Comparison of ENCODE assay signal across 17 cellular contexts in the genomic region with DNA sequence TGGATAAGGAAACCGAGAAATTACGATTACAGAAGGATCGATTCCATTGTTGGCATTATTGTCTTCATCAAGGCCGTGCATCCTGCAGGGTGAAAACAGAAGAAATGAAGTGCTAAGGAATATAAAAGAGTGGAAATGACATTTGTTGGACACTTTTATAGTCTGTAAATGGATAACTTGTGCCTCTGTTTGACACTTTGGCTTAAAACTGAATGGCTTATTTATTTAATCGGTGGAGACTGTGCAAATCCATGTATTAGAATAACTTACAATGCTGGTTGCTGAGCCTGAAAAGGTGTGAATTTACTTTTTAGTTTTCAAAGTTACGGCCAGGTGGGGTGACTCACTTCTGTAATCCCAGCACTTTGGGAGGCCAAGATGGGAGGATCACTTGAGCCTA. TPM values are rescaled to one million over a fixed set of nuclear protein-coding genes. Genes with fewer than 3 reads are reported as not detected.
A peak's percentile ranks its signal among the peaks of the same experiment; 100 is the strongest.
DNase-seq lines count a peak whose midpoint lies in the region; ATAC-seq, FAIRE-seq and TF ChIP-seq lines count a peak whose summit lies in the region.
"Had no signal": no experiment of that assay in that cellular context is flagged by ENCODE, and none has a peak within 500 bp of the region (broad histone marks: within the 10 kb centered on the region; RNA-seq: fewer than 3 reads in every experiment).

No MANE protein-coding gene starts in this region.

- no peak for TF ChIP-seq CTCF in GM13976 (IDR thresholded peaks at IDR 0.05; ENCODE audit: borderline replicate concordance, control extremely low read depth, extremely low read depth, insufficient read depth, missing control alignments)

- in situ Hi-C loops in GM13976 (cut with MboI; ENCODE audit: low sequenced_read_pairs, unreplicated experiment), result no loop called here

- FAIRE-seq in GM19239 (lab: Jason Lieb, UNC), result peak; percentile 55
- FAIRE-seq: A204.1, H54 had no signal

- ATAC-seq in left lobe of liver (peak; percentile 75), GM21360 (IDR thresholded peaks at IDR 0.05; ENCODE audit: unreplicated experiment) (no peak), GM18909 (IDR thresholded peaks at IDR 0.05; ENCODE audit: poor library complexity, unreplicated experiment) (no peak)
- ATAC-seq: CD8-positive, alpha-beta T cell; GM23338 had no signal

- no peak for DNase-seq in GM19239 (ENCODE audit: insufficient read length, low spot score)
- no peak for DNase-seq in left lobe of liver (ENCODE audit: low spot score)
- DNase-seq in renal cortical epithelial cell (ENCODE audit: low read depth), result peak; percentile 46
- DNase-seq in GM13976 (ENCODE audit: low spot score), result no peak
- no peak for DNase-seq in NOMO-1 treated with dmso at 0.1 percent for 144 hours (lab: John Stamatoyannopoulos, UW; ENCODE audit: unreplicated experiment)
- DNase-seq: ACHN; Calu3; CD8-positive, alpha-beta T cell; DMS79 treated with DMSO at 0.1 percent for 48 hours; GF-D8; HCEC 1CT had no signal

RNA-seq across cellular contexts. Expression of gene ITGB3, which starts 31.4 kb away (rescaled TPM):
- total RNA-seq in left lobe of liver (5.0 TPM), renal cortical epithelial cell (506 and 529 TPM in 2 replicates)
- total RNA-seq: CD8-positive, alpha-beta T cell; HT-29 had no signal

RNA-seq across cellular contexts. Expression of gene EFCAB13, which starts 38.8 kb away (rescaled TPM):
- total RNA-seq in left lobe of liver, result 4.6 TPM
- total RNA-seq in renal cortical epithelial cell, result 13.7 and 88.4 TPM in 2 replicates

Comparison
In these comparisons a context has a peak if more than half of its experiments do, and no peak if none do; other contexts are left out.
1. RNA of gene ITGB3, which starts 31.4 kb away (total RNA-seq): 506 to 529 TPM in renal cortical epithelial cell; 5.0 TPM in left lobe of liver (single experiment); every median in the first group is over 10 times any median in the second.